In the genomic region with DNA sequence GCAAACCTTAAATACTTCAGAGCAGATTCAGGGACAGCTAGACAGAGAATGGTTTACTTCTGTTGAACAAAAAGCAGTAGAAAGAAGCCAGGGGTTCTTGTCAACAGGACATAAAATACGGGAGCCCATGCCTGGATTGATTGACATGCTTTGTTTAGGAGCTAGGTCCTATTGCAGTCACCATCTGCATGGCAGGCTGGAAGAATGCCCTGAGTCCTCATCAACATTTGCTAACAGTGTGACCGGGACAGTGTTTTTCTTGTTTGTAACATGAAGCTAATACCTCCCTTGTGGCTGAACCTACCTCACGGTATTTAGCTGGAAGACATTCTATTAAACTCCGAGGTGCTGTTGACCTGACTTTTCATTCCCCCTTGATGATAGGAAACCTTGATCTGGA, we compare ENCODE assay signal across 22 cellular contexts.
DNase-seq lines count a peak whose midpoint lies in the region; TF ChIP-seq lines count a peak whose summit lies in the region.
"Had no signal": no experiment of that assay in that cellular context is flagged by ENCODE, and none has a peak within 500 bp of the region (broad histone marks: within the 10 kb centered on the region; RNA-seq: fewer than 3 reads in every experiment).

No MANE protein-coding gene starts in this region.

- no peak overlapping the region for H3K4me2 ChIP-seq in Loucy (ENCODE audit: low read depth, low read length, poor library complexity, severe bottlenecking)

- H4K20me1 ChIP-seq in Loucy (ENCODE audit: insufficient read depth, low read length, poor library complexity, severe bottlenecking) = no peaks in the 10 kb centered on the region

- no peaks in the 10 kb centered on the region for H3K4me1 Mint-ChIP-seq in chondrocyte (ENCODE audit: low read depth)
- H3K4me1 Mint-ChIP-seq: CD14-positive monocyte; CD8-positive, alpha-beta memory T cell had no signal

- H3F3A ChIP-seq in Loucy (ENCODE audit: low read depth) = no peaks in the 10 kb centered on the region

- no peak overlapping the region for H3K27ac Mint-ChIP-seq in chondrocyte (ENCODE audit: unreplicated experiment)
- H3K27ac Mint-ChIP-seq: CD14-positive monocyte; CD8-positive, alpha-beta memory T cell had no signal

- H3K9me3 ChIP-seq in Loucy (ENCODE audit: insufficient read depth, low read depth, low read length) = no peaks in the 10 kb centered on the region
- H3K9me3 ChIP-seq: BE2C, SJSA1 had no signal

- H2AFZ ChIP-seq in Loucy (ENCODE audit: low read length) = 0 out of 2 replicates have a peak overlapping the region, but pooled peaks have one; percentile 21

- H3K4me3 ChIP-seq in Loucy (ENCODE audit: low read length, poor library complexity, severe bottlenecking) = no peak overlapping the region
- H3K4me3 ChIP-seq: SJSA1 had no signal

- H3K79me2 ChIP-seq in Loucy (ENCODE audit: insufficient read depth, low read length) = no peaks in the 10 kb centered on the region

- POLR2A ChIA-PET in RWPE1 (lab: Yijun Ruan, JAX; ENCODE audit: low non-redundant PET) = no interaction called here

- DNase-seq in NCI-H2029 treated with DMSO at 0.1 percent for 48 hours (lab: John Stamatoyannopoulos, UW) (peak; percentile 11), ecto neural progenitor cell (ENCODE audit: low spot score) (peak; percentile 33), substantia nigra (lab: John Stamatoyannopoulos, UW) (peak in 5 of 49 donors; percentile 24 to 55 (median 47)), RWPE1 (ENCODE audit: low spot score) (no peak), chondrocyte (ENCODE audit: low spot score) (no peak)
- no peak for DNase-seq in stimulated activated CD4-positive, alpha-beta T cell treated with anti-CD3 and anti-CD28 coated beads, Interleukin-4, amount 100 ng/mL, for 1 hour
- DNase-seq: BE2C; CD8-positive, alpha-beta memory T cell; DMS 273 treated with DMSO at 0.1 percent for 48 hours; DND-41; HCEC 1CT; Karpas-422; NCI-H1105 treated with DMSO at 0.1 percent for 48 hours; NCI-H146; NCI-H2081; NCI-H526 treated with DMSO at 0.1 percent for 48 hours; PC-3; Right ventricle myocardium superior had no signal

- H3K9ac ChIP-seq in Loucy (ENCODE audit: low read depth, low read length, poor library complexity, severe bottlenecking) = no peak overlapping the region

- peaks cover 28% of the 10 kb centered on the region for H3K27me3 Mint-ChIP-seq in chondrocyte (ENCODE audit: low read depth)
- H3K27me3 Mint-ChIP-seq: CD8-positive, alpha-beta memory T cell had no signal

- H3K9me3 Mint-ChIP-seq in chondrocyte (ENCODE audit: low read depth) = no peaks in the 10 kb centered on the region
- H3K9me3 Mint-ChIP-seq: CD14-positive monocyte had no signal

- no peak for TF ChIP-seq CTCF in Loucy (conservative IDR thresholded peaks at IDR 0.05; ENCODE audit: low read length)
- TF ChIP-seq CTCF in RWPE1 (conservative IDR thresholded peaks at IDR 0.05; ENCODE audit: low read depth) = no peak
- no peak for TF ChIP-seq CTCF in chondrocyte (IDR thresholded peaks at IDR 0.05)

- H3K9me2 ChIP-seq in Loucy (replicated peaks; ENCODE audit: low read depth, low read length) = no peaks in the 10 kb centered on the region

- H3K27me3 ChIP-seq in Loucy (ENCODE audit: insufficient read depth, low read length, poor library complexity, severe bottlenecking) = no peaks in the 10 kb centered on the region
- H3K27me3 ChIP-seq: BE2C, SJSA1 had no signal

- no peaks in the 10 kb centered on the region for H3K36me3 ChIP-seq in Loucy (ENCODE audit: insufficient read depth, low read length)
- H3K36me3 ChIP-seq: BE2C, SJSA1 had no signal

- no peak overlapping the region for H3K4me3 Mint-ChIP-seq in chondrocyte (ENCODE audit: unreplicated experiment)
- H3K4me3 Mint-ChIP-seq: CD14-positive monocyte; CD8-positive, alpha-beta memory T cell had no signal

- CTCF ChIA-PET in RWPE1 (lab: Yijun Ruan, JAX) = interaction anchor here (0.6 kb wide), 1 partner anchor 172 kb away, joined by 3 read pairs; no protein-coding TSS in a partner anchor

- peaks cover 30% of the 10 kb centered on the region for H3K4me1 ChIP-seq in Loucy (ENCODE audit: insufficient read depth, low read length, poor library complexity, severe bottlenecking)
- H3K4me1 ChIP-seq: BE2C had no signal

- H3K36me3 Mint-ChIP-seq in chondrocyte (ENCODE audit: low read depth) = no peaks in the 10 kb centered on the region
- H3K36me3 Mint-ChIP-seq: CD14-positive monocyte; CD8-positive, alpha-beta memory T cell had no signal

- H3K27ac ChIP-seq in substantia nigra (ENCODE audit: low read depth, low read length, poor library complexity, severe bottlenecking) = peak overlapping the region; percentile 85
- no peak overlapping the region for H3K27ac ChIP-seq in RWPE1
- H3K27ac ChIP-seq: HL-60, SJSA1 had no signal

Comparison
In these comparisons a context has a peak if more than half of its experiments do, and no peak if none do; other contexts are left out.
1. DNase-seq: peak in NCI-H2029 treated with DMSO at 0.1 percent for 48 hours (single experiment) and ecto neural progenitor cell (single experiment); none in RWPE1 (single experiment), chondrocyte (single experiment) and stimulated activated CD4-positive, alpha-beta T cell treated with anti-CD3 and anti-CD28 coated beads, Interleukin-4, amount 100 ng/mL, for 1 hour (single experiment).